In genomic region chr3:115436767-115437301, GRCh38 we compare ENCODE assay signal across 9 cellular contexts.
DNase-seq lines count a peak whose midpoint lies in the region; ATAC-seq and TF ChIP-seq lines count a peak whose summit lies in the region.
"Had no signal": no experiment of that assay in that cellular context is flagged by ENCODE, and none has a peak within 500 bp of the region (broad histone marks: within the 10 kb centered on the region; RNA-seq: fewer than 3 reads in every experiment).

No MANE protein-coding gene starts in this region.

- in situ Hi-C loops in SK-MEL-5 (cut with HindIII; ENCODE audit: low pct_unique_long_range_greater_than_20kb, low sequenced_read_pairs) = no loop called here

- no peaks in the 10 kb centered on the region for H3K36me3 ChIP-seq in ACC112 (ENCODE audit: insufficient read depth, low read length)

- H3K4me3 ChIP-seq in ACC112 (ENCODE audit: low read depth, low read length) = no peak overlapping the region

- peak overlapping the region; percentile 88 for H3K27ac ChIP-seq in ACC112 (ENCODE audit: low read depth, low read length)
- H3K27ac ChIP-seq in foreskin keratinocyte = no peak overlapping the region

- DNase-seq in HCEC 1CT = peak; percentile 73
- peak; percentile 39 for DNase-seq in SK-MEL-5 (ENCODE audit: low read depth, low spot score)
- peak; percentile 53 to 83 for DNase-seq in foreskin keratinocyte
- DNase-seq in stimulated activated CD4-positive, alpha-beta T cell treated with anti-CD3 and anti-CD28 coated beads, Interleukin-4, amount 100 ng/mL, for 1 hour = no peak
- DNase-seq in anterior cingulate cortex (lab: John Stamatoyannopoulos, UW) = no peak
- DNase-seq: activated naive CD4-positive, alpha-beta T cell treated with anti-CD3 and anti-CD28 coated beads, Interleukin-2, amount 10 ng/mL, durations not matched to agents 7 days and 5 days had no signal

- H3K27me3 ChIP-seq in ACC112 (ENCODE audit: insufficient read depth, low read length) (no peaks in the 10 kb centered on the region), foreskin keratinocyte (no peaks in the 10 kb centered on the region)

- ATAC-seq in foreskin keratinocyte (peak; percentile 83), HG03432 (IDR thresholded peaks at IDR 0.05; ENCODE audit: unreplicated experiment) (no peak), GM21381 (IDR thresholded peaks at IDR 0.05; ENCODE audit: unreplicated experiment) (no peak)

- no peak overlapping the region for H2AFZ ChIP-seq in ACC112 (ENCODE audit: low read length, unreplicated experiment)

- no peaks in the 10 kb centered on the region for H3K79me2 ChIP-seq in ACC112 (ENCODE audit: control insufficient read depth, insufficient read depth, low read length, unreplicated experiment)

- H3K4me1 ChIP-seq in ACC112 (ENCODE audit: control insufficient read depth, insufficient read depth, low read length, unreplicated experiment) = peaks cover 16% of the 10 kb centered on the region
- H3K4me1 ChIP-seq in foreskin keratinocyte = no peaks in the 10 kb centered on the region

- peak; percentile 34 for TF ChIP-seq CTCF in foreskin keratinocyte (conservative IDR thresholded peaks at IDR 0.05)

Comparison
In these comparisons a context has a peak if more than half of its experiments do, and no peak if none do; other contexts are left out.
1. DNase-seq: peak in HCEC 1CT (single experiment), SK-MEL-5 (single experiment) and foreskin keratinocyte (2 of 2); none in stimulated activated CD4-positive, alpha-beta T cell treated with anti-CD3 and anti-CD28 coated beads, Interleukin-4, amount 100 ng/mL, for 1 hour (single experiment) and anterior cingulate cortex (0 of 58).